ENCODE assay signal across 31 cellular contexts in genomic region chr1:223378754-223379153, GRCh38. TPM values are rescaled to one million over a fixed set of nuclear protein-coding genes. Genes with fewer than 3 reads are reported as not detected.
"Had no signal": no experiment of that assay in that cellular context is flagged by ENCODE, and none has a peak within 500 bp of the region (broad histone marks: within the 10 kb centered on the region; RNA-seq: fewer than 3 reads in every experiment).

No MANE protein-coding gene starts in this region.

- H3K9me3 ChIP-seq: testis, uterus had no signal

- H3K36me3 ChIP-seq: gastroesophageal sphincter, neural progenitor cell, right atrium auricular region, transverse colon, uterus had no signal

- DNase-seq: activated CD4-positive, alpha-beta T cell treated with anti-CD3 and anti-CD28 coated beads for 1 hour; activated CD4-positive, alpha-beta T cell treated with anti-CD3 and anti-CD28 coated beads, Interleukin-2, amount 10 ng/mL, durations not matched to agents 7 days and 5 days; activated CD8-positive, alpha-beta memory T cell treated with anti-CD3 and anti-CD28 coated beads, Interleukin-2, amount 10 ng/mL, durations not matched to agents 7 days and 5 days; activated CD8-positive, alpha-beta T cell treated with anti-CD3 and anti-CD28 coated beads, Interleukin-2, amount 10 ng/mL, durations not matched to agents 7 days and 5 days; activated naive CD8-positive, alpha-beta T cell treated with anti-CD3 and anti-CD28 coated beads, Interleukin-2, amount 50 U/mL, for 24 hours; activated T-cell treated with anti-CD3 and anti-CD28 coated beads, Interleukin-2, amount 50 U/mL, for 48 hours; amygdala; central memory CD4-positive, alpha-beta T cell; kidney; left colon; midbrain; natural killer cell; occipital lobe; stimulated activated CD4-positive, alpha-beta T cell treated with anti-CD3 and anti-CD28 coated beads, Interleukin-1b, Interleukin-23, amount 100 ng/mL, for 48 hours; stimulated activated naive CD4-positive, alpha-beta T cell treated with Interleukin-2 at 50 U/mL for 16 hours; T-helper 2 cell; testis; transverse colon; uterus had no signal

- H3K4me1 ChIP-seq: gastroesophageal sphincter, neural progenitor cell, right atrium auricular region, testis, transverse colon, uterus had no signal

- H2AFZ ChIP-seq: hepatocyte, neural progenitor cell had no signal

- H3K4me1 Mint-ChIP-seq: activated CD4-positive, alpha-beta T cell treated with anti-CD3 and anti-CD28 coated beads, Interleukin-2, amount 10 ng/mL, durations not matched to agents 7 days and 5 days; activated CD8-positive, alpha-beta memory T cell treated with anti-CD3 and anti-CD28 coated beads, Interleukin-2, amount 10 ng/mL, durations not matched to agents 7 days and 5 days; activated naive CD4-positive, alpha-beta T cell treated with anti-CD3 and anti-CD28 coated beads, Interleukin-2, amount 50 U/mL, for 24 hours; activated naive CD8-positive, alpha-beta T cell treated with anti-CD3 and anti-CD28 coated beads, Interleukin-2, amount 50 U/mL, for 24 hours; natural killer cell; neural progenitor cell had no signal

- H3K4me3 Mint-ChIP-seq: activated CD4-positive, alpha-beta T cell treated with anti-CD3 and anti-CD28 coated beads, Interleukin-2, amount 10 ng/mL, durations not matched to agents 7 days and 5 days; activated CD8-positive, alpha-beta memory T cell treated with anti-CD3 and anti-CD28 coated beads, Interleukin-2, amount 10 ng/mL, durations not matched to agents 7 days and 5 days; activated CD8-positive, alpha-beta T cell treated with anti-CD3 and anti-CD28 coated beads, Interleukin-2, amount 10 ng/mL, durations not matched to agents 7 days and 5 days; activated naive CD4-positive, alpha-beta T cell treated with anti-CD3 and anti-CD28 coated beads, Interleukin-2, amount 50 U/mL, for 24 hours; activated naive CD8-positive, alpha-beta T cell treated with anti-CD3 and anti-CD28 coated beads, Interleukin-2, amount 50 U/mL, for 24 hours; natural killer cell; neural progenitor cell had no signal

- H3K27me3 ChIP-seq: hepatocyte, neural progenitor cell, right atrium auricular region, testis, uterus had no signal

- ATAC-seq: activated CD8-positive, alpha-beta memory T cell treated with anti-CD3 and anti-CD28 coated beads, Interleukin-2, amount 10 ng/mL, durations not matched to agents 7 days and 5 days; activated CD8-positive, alpha-beta T cell treated with anti-CD3 and anti-CD28 coated beads, Interleukin-2, amount 10 ng/mL, durations not matched to agents 7 days and 5 days; activated naive CD8-positive, alpha-beta T cell treated with anti-CD3 and anti-CD28 coated beads, Interleukin-2, amount 50 U/mL, for 24 hours; gastroesophageal sphincter; left colon; natural killer cell had no signal

- H3K9ac ChIP-seq: neural progenitor cell had no signal

- H3K79me2 ChIP-seq: hepatocyte had no signal

- H3K27ac Mint-ChIP-seq: activated CD4-positive, alpha-beta T cell treated with anti-CD3 and anti-CD28 coated beads, Interleukin-2, amount 10 ng/mL, durations not matched to agents 7 days and 5 days; activated CD8-positive, alpha-beta memory T cell treated with anti-CD3 and anti-CD28 coated beads, Interleukin-2, amount 10 ng/mL, durations not matched to agents 7 days and 5 days; activated CD8-positive, alpha-beta T cell treated with anti-CD3 and anti-CD28 coated beads, Interleukin-2, amount 10 ng/mL, durations not matched to agents 7 days and 5 days; activated naive CD4-positive, alpha-beta T cell treated with anti-CD3 and anti-CD28 coated beads, Interleukin-2, amount 50 U/mL, for 24 hours; activated naive CD8-positive, alpha-beta T cell treated with anti-CD3 and anti-CD28 coated beads, Interleukin-2, amount 50 U/mL, for 24 hours; activated T-helper 2 cell treated with anti-CD3 and anti-CD28 coated beads, Interferon-gamma antibody, Interleukin-2, Interleukin-4, amounts not matched to agents 10 μg/mL and 5 μg/mL and 100 μg/mL, durations not matched to agents 14 hours and 24 hours and 36 hours; natural killer cell; neural progenitor cell had no signal

- H3K4me3 ChIP-seq: gastroesophageal sphincter, hepatocyte, neural progenitor cell, right atrium auricular region, smooth muscle cell, testis, transverse colon, uterus had no signal

- H3K36me3 Mint-ChIP-seq: activated CD8-positive, alpha-beta memory T cell treated with anti-CD3 and anti-CD28 coated beads, Interleukin-2, amount 10 ng/mL, durations not matched to agents 7 days and 5 days; natural killer cell; neural progenitor cell had no signal

- H3K27ac ChIP-seq: gastroesophageal sphincter, hepatocyte, neural progenitor cell, right atrium auricular region, testis, transverse colon, uterus had no signal

- FAIRE-seq: endothelial cell of umbilical vein had no signal

- H3K4me2 ChIP-seq: hepatocyte, neural progenitor cell, smooth muscle cell had no signal

- H3K9me3 Mint-ChIP-seq: activated naive CD4-positive, alpha-beta T cell treated with anti-CD3 and anti-CD28 coated beads, Interleukin-2, amount 50 U/mL, for 24 hours; neural progenitor cell had no signal

RNA-seq across cellular contexts. Expression of gene CCDC185, which starts 14.5 kb away (rescaled TPM):
- total RNA-seq: activated CD4-positive, alpha-beta T cell treated with anti-CD3 and anti-CD28 coated beads, Interleukin-2, amount 10 ng/mL, durations not matched to agents 7 days and 5 days; activated CD8-positive, alpha-beta memory T cell treated with anti-CD3 and anti-CD28 coated beads, Interleukin-2, amount 10 ng/mL, durations not matched to agents 7 days and 5 days; activated CD8-positive, alpha-beta T cell treated with anti-CD3 and anti-CD28 coated beads, Interleukin-2, amount 10 ng/mL, durations not matched to agents 7 days and 5 days; activated T-helper 2 cell treated with anti-CD3 and anti-CD28 coated beads, Interferon-gamma antibody, Interleukin-2, Interleukin-4, amounts not matched to agents 10 μg/mL and 5 μg/mL and 100 μg/mL, durations not matched to agents 14 hours and 24 hours and 36 hours; endothelial cell of umbilical vein; fibroblast of lung; fibroblast of villous mesenchyme; hepatocyte; left colon; lower leg skin; natural killer cell; occipital lobe; pulmonary artery endothelial cell; right atrium auricular region; smooth muscle cell; transverse colon; uterus had no signal
- polyA plus RNA-seq: endothelial cell of umbilical vein, fibroblast of lung, hepatocyte, smooth muscle cell had no signal

RNA-seq across cellular contexts. Expression of gene SUSD4, which starts 14.8 kb away (rescaled TPM):
- total RNA-seq: endothelial cell of umbilical vein, fibroblast of lung, fibroblast of villous mesenchyme, pulmonary artery endothelial cell had no signal
- polyA plus RNA-seq: endothelial cell of umbilical vein had no signal
